1 cellular context compared by ENCODE assay signal in genomic region chr1:156134716-156135435, GRCh38.
TF ChIP-seq lines count a peak whose summit lies in the region.

No MANE protein-coding gene starts in this region.

TF ChIP-seq in H1, 55 proteins besides CTCF, POLR2A, EP300 and RAD21:
- TF ChIP-seq RBBP5 (IDR thresholded peaks at IDR 0.05; ENCODE audit: borderline replicate concordance, low read depth, low read length): no peak
- TF ChIP-seq SIN3A (conservative IDR thresholded peaks at IDR 0.05 in 1 of 2, IDR thresholded peaks at IDR 0.05 in 1 of 2; ENCODE audit: low read depth in 1 of 2, low read length in 2 of 2): no peak
- no peak for TF ChIP-seq HDAC2 (IDR thresholded peaks at IDR 0.05; ENCODE audit: borderline replicate concordance in 1 of 2, low read depth in 2 of 2, low read length in 2 of 2)
- no peak for TF ChIP-seq CREB1 (IDR thresholded peaks at IDR 0.05)
- TF ChIP-seq EZH2 (IDR thresholded peaks at IDR 0.05; ENCODE audit: low read depth, low read length, severe bottlenecking): no peak
- no peak for TF ChIP-seq TAF7 (optimal IDR thresholded peaks at IDR 0.05; ENCODE audit: borderline replicate concordance, low read depth, low read length)
- no peak for TF ChIP-seq ATF2 (IDR thresholded peaks at IDR 0.05; ENCODE audit: low read length)
- TF ChIP-seq JUN (IDR thresholded peaks at IDR 0.05; ENCODE audit: low read depth, low read length): no peak
- TF ChIP-seq CTBP2 (IDR thresholded peaks at IDR 0.05; ENCODE audit: borderline replicate concordance, insufficient read depth, insufficient read length, low read length): no peak
- TF ChIP-seq RNF2 (IDR thresholded peaks at IDR 0.05; ENCODE audit: borderline replicate concordance, low read depth, low read length, missing control alignments, poor library complexity, severe bottlenecking): no peak
- no peak for TF ChIP-seq NRF1 (IDR thresholded peaks at IDR 0.05; ENCODE audit: low read depth, low read length)
- no peak for TF ChIP-seq NANOG (IDR thresholded peaks at IDR 0.05; ENCODE audit: insufficient read depth, low read depth, low read length, poor library complexity, severe bottlenecking)
- no peak for TF ChIP-seq GABPA (IDR thresholded peaks at IDR 0.05; ENCODE audit: borderline replicate concordance, insufficient read depth, low read length)
- TF ChIP-seq SAP30 (IDR thresholded peaks at IDR 0.05; ENCODE audit: insufficient read depth, insufficient replicate concordance, low read length): no peak
- no peak for TF ChIP-seq KDM4A (IDR thresholded peaks at IDR 0.05; ENCODE audit: low read depth, low read length, severe bottlenecking)
- TF ChIP-seq MAX (IDR thresholded peaks at IDR 0.05): no peak
